In genomic region chr16:11916524-11917285, GRCh38 we compare ENCODE assay signal across 8 cellular contexts. TPM values are rescaled to one million over a fixed set of nuclear protein-coding genes. Genes with fewer than 3 reads are reported as not detected.
DNase-seq lines count a peak whose midpoint lies in the region; ATAC-seq and TF ChIP-seq lines count a peak whose summit lies in the region.

No MANE protein-coding gene starts in this region.

- peak overlapping the region; percentile 93 for H3K4me3 ChIP-seq in brain microvascular endothelial cell (ENCODE audit: low read depth, low read length)
- peak overlapping the region; percentile 52 to 78 (median 61) for H3K4me3 ChIP-seq in liver (ENCODE audit: low read depth in 1 of 3, low read length in 3 of 3)
- H3K4me3 ChIP-seq in tibial nerve, result peak overlapping the region; percentile 39 to 87 (median 84)

- WGBS in liver, result 64% methylated on average over 13 of the region's 13 CpGs
- 59 to 64% methylated on average over 13 of the region's 13 CpGs for WGBS in tibial nerve, 2 donors

- no peak for TF ChIP-seq POLR2A in tibial nerve (IDR thresholded peaks at IDR 0.05)

- H3K27ac ChIP-seq in brain microvascular endothelial cell (peak overlapping the region; percentile 28), liver (ENCODE audit: low read depth in 1 of 2, low read length in 2 of 2) (peak overlapping the region; percentile 72 to 80), tibial nerve (peak overlapping the region; percentile 42 to 95 (median 80))

- in situ Hi-C loops in brain microvascular endothelial cell (cut with HindIII; ENCODE audit: low pct_ligation_motif_present, low sequenced_read_pairs), result no loop called here

- no peaks in the 10 kb centered on the region for H3K9me3 ChIP-seq in ES-I3 (ENCODE audit: control insufficient read depth, insufficient read depth, low read length)
- no peaks in the 10 kb centered on the region for H3K9me3 ChIP-seq in liver (ENCODE audit: control insufficient read depth in 4 of 4, low read length in 3 of 4)
- H3K9me3 ChIP-seq in tibial nerve, result no peaks in the 10 kb centered on the region

- peak; percentile 71 for DNase-seq in NCI-H146 treated with DMSO at 0.1 percent for 48 hours (lab: John Stamatoyannopoulos, UW; ENCODE audit: unreplicated experiment)
- DNase-seq in brain microvascular endothelial cell, result no peak
- DNase-seq in tibial nerve (ENCODE audit: low spot score in 2 of 2), result no peak
- DNase-seq in activated CD4-positive, CD25-positive, alpha-beta regulatory T cell (lab: John Stamatoyannopoulos, UW), result no peak

- TF ChIP-seq EP300 in tibial nerve (IDR thresholded peaks at IDR 0.05), result no peak

- H3K36me3 ChIP-seq in ES-I3 (ENCODE audit: insufficient read depth, low read length), result no peaks in the 10 kb centered on the region; the same call in 1 of the 2 replicates
- H3K36me3 ChIP-seq in brain microvascular endothelial cell (replicated peaks), result no peaks in the 10 kb centered on the region
- H3K36me3 ChIP-seq in liver (ENCODE audit: control insufficient read depth in 4 of 4, insufficient read depth in 3 of 4, low read depth in 1 of 4, low read length in 3 of 4), result no peaks in the 10 kb centered on the region
- H3K36me3 ChIP-seq in tibial nerve, result no peaks in the 10 kb centered on the region

- no peak for ATAC-seq in HG02938 (IDR thresholded peaks at IDR 0.05; ENCODE audit: unreplicated experiment)
- no peak for ATAC-seq in HG02642 (IDR thresholded peaks at IDR 0.05; ENCODE audit: poor library complexity, unreplicated experiment)

- H3K4me1 ChIP-seq in ES-I3 (ENCODE audit: insufficient read depth, low read length), result peaks cover 11% of the 10 kb centered on the region
- H3K4me1 ChIP-seq in liver (ENCODE audit: control insufficient read depth in 4 of 4, insufficient read depth in 4 of 4, low read length in 3 of 4), result peaks cover 0 to 33% (median 26%) of the 10 kb centered on the region in 4 donors
- H3K4me1 ChIP-seq in tibial nerve, result peaks cover 0 to 34% (median 14%) of the 10 kb centered on the region in 4 donors

- peak overlapping the region; percentile 78 for H3K9ac ChIP-seq in ES-I3 (ENCODE audit: low read depth, low read length)
- peak overlapping the region; percentile 42 to 85 for H3K9ac ChIP-seq in liver (ENCODE audit: low read depth in 1 of 2, low read length in 2 of 2)

- no peak for TF ChIP-seq CTCF in brain microvascular endothelial cell (IDR thresholded peaks at IDR 0.05; ENCODE audit: low read depth, low read length, missing control alignments)
- TF ChIP-seq CTCF in liver (IDR thresholded peaks at IDR 0.05; ENCODE audit: low read depth, low read length, missing input control), result no peak
- no peak for TF ChIP-seq CTCF in tibial nerve (IDR thresholded peaks at IDR 0.05)

- TF ChIP-seq RAD21 in liver (IDR thresholded peaks at IDR 0.05), result no peak

- H3K27me3 ChIP-seq in brain microvascular endothelial cell (replicated peaks) (no peaks in the 10 kb centered on the region), liver (ENCODE audit: control insufficient read depth in 4 of 4, insufficient read depth in 4 of 4, low read length in 3 of 4) (no peaks in the 10 kb centered on the region), tibial nerve (no peaks in the 10 kb centered on the region)

TF ChIP-seq in liver, 16 proteins besides CTCF, POLR2A, EP300 and RAD21:
- TF ChIP-seq ATF3 (IDR thresholded peaks at IDR 0.05) (peak; percentile 46), RXRA (IDR thresholded peaks at IDR 0.05) (no peak), JUND (IDR thresholded peaks at IDR 0.05) (peak; percentile 29 to 70), REST (IDR thresholded peaks at IDR 0.05) (no peak)

RNA-seq across cellular contexts. Expression of gene GSPT1, which starts 0.9 kb away (rescaled TPM):
- 10 to 100 TPM; 48.5 to 67.6 TPM for total RNA-seq in liver
- 10 to 100 TPM; 24.2 to 35.2 TPM for polyA plus RNA-seq in liver
- 10 to 100 TPM; 43.2 to 49.8 (median 46.2) TPM for total RNA-seq in tibial nerve

RNA-seq across cellular contexts. Expression of gene NPIPB2, which starts 25.1 kb away (rescaled TPM):
- 1 to 10 TPM; 3.3 to 4.9 TPM for total RNA-seq in liver
- polyA plus RNA-seq in liver, result 1 to 10 TPM in 1 of 2 donors, under 1 TPM in 1; 0.75 to 3.3 TPM
- 10 to 100 TPM in 1 of 4 donors, 1 to 10 TPM in 3; 6.8 to 12.6 (median 8.3) TPM for total RNA-seq in tibial nerve

RNA-seq across cellular contexts. Expression of gene TNFRSF17, which starts 48.3 kb away (rescaled TPM):
- total RNA-seq in liver (under 1 TPM; 0.17 to 0.28 TPM), tibial nerve (not detected)
- 1 to 10 TPM in 1 of 2 donors, not detected in 1; 2.6 TPM for polyA plus RNA-seq in liver

RNA-seq across cellular contexts. Expression of gene SNX29, which starts 59.8 kb away (rescaled TPM):
- total RNA-seq in liver, result 10 to 100 TPM in 1 of 2 donors, 1 to 10 TPM in 1; 8.9 to 10.5 TPM
- 10 to 100 TPM in 1 of 2 donors, 1 to 10 TPM in 1; 1.9 to 11.9 TPM for polyA plus RNA-seq in liver
- total RNA-seq in tibial nerve, result 10 to 100 TPM; 23.9 to 45.7 (median 36.1) TPM

Comparison
In these comparisons a context has a peak if more than half of its experiments do, and no peak if none do; other contexts are left out.
1. H3K27ac ChIP-seq: peak in every context shown above with its lines; median percentile 80 in tibial nerve; 76 in liver; 28 in brain microvascular endothelial cell.